In genomic region chr7:90178592-90179279, GRCh38 we compare ENCODE assay signal across 8 cellular contexts. TPM values are rescaled to one million over a fixed set of nuclear protein-coding genes. Genes with fewer than 3 reads are reported as not detected.
DNase-seq lines count a peak whose midpoint lies in the region; ATAC-seq and TF ChIP-seq lines count a peak whose summit lies in the region.

No MANE protein-coding gene starts in this region.

- DNase-seq in amniotic stem cell (lab: John Stamatoyannopoulos, UW) (peak; percentile 34), renal cortical epithelial cell (ENCODE audit: low read depth) (peak; percentile 98), left lobe of liver (ENCODE audit: low spot score) (no peak), occipital lobe (lab: John Stamatoyannopoulos, UW) (no peak), chondrocyte (ENCODE audit: low spot score) (no peak)

- H3K4me3 Mint-ChIP-seq in IgD-negative memory B cell (no peak overlapping the region), chondrocyte (ENCODE audit: unreplicated experiment) (no peak overlapping the region)

- peak overlapping the region in 2 of 3 donors; percentile 13 to 67 for H3K27ac Mint-ChIP-seq in IgD-negative memory B cell
- H3K27ac Mint-ChIP-seq in chondrocyte (ENCODE audit: unreplicated experiment), result no peak overlapping the region

- TF ChIP-seq CTCF in chondrocyte (IDR thresholded peaks at IDR 0.05), result no peak

- H3K27me3 Mint-ChIP-seq in IgD-negative memory B cell (no peaks in the 10 kb centered on the region), chondrocyte (ENCODE audit: low read depth) (peaks cover 6% of the 10 kb centered on the region)

- H3K9me3 Mint-ChIP-seq in IgD-negative memory B cell, result peaks cover 0 to 3% (median 0%) of the 10 kb centered on the region in 3 donors
- peaks cover 2% of the 10 kb centered on the region for H3K9me3 Mint-ChIP-seq in chondrocyte (ENCODE audit: low read depth)

- peaks cover 7 to 14% (median 8%) of the 10 kb centered on the region in 3 donors for H3K4me1 Mint-ChIP-seq in IgD-negative memory B cell
- H3K4me1 Mint-ChIP-seq in chondrocyte (ENCODE audit: low read depth), result peaks cover 4% of the 10 kb centered on the region

- peak; percentile 96 for ATAC-seq in GM18499 (IDR thresholded peaks at IDR 0.05; ENCODE audit: insufficient read depth, unreplicated experiment)
- ATAC-seq in GM21737 (IDR thresholded peaks at IDR 0.05; ENCODE audit: unreplicated experiment), result peak; percentile 96
- no peak for ATAC-seq in left lobe of liver

- H3K36me3 Mint-ChIP-seq in IgD-negative memory B cell, result peaks cover 2% of the 10 kb centered on the region
- H3K36me3 Mint-ChIP-seq in chondrocyte (ENCODE audit: low read depth), result no peaks in the 10 kb centered on the region

RNA-seq across cellular contexts. Expression of gene STEAP1, which starts 24.5 kb away (rescaled TPM):
- polyA plus RNA-seq in IgD-negative memory B cell, result not detected
- 13.4 and 17.4 TPM in 2 replicates for total RNA-seq in renal cortical epithelial cell
- 5.5 TPM for total RNA-seq in left lobe of liver
- 0.16 TPM for total RNA-seq in occipital lobe
- 0.22 to 0.31 TPM (median 0.28 TPM) in 3 replicates for total RNA-seq in chondrocyte

RNA-seq across cellular contexts. Expression of gene STEAP2, which starts 32.8 kb away (rescaled TPM):
- not detected for polyA plus RNA-seq in IgD-negative memory B cell
- 7.1 and 20.2 TPM in 2 replicates for total RNA-seq in renal cortical epithelial cell
- 0.81 TPM for total RNA-seq in left lobe of liver
- total RNA-seq in occipital lobe, result 2.3 TPM
- total RNA-seq in chondrocyte, result 0.20 TPM in 1 of 3 replicates, not detected in the others

Comparison
In these comparisons a context has a peak if more than half of its experiments do, and no peak if none do; other contexts are left out.
1. DNase-seq: peak in amniotic stem cell (single experiment) and renal cortical epithelial cell (single experiment); none in left lobe of liver (single experiment), occipital lobe (single experiment) and chondrocyte (single experiment).